Comparison of ENCODE assay signal across 1 cellular context in the genomic region with DNA sequence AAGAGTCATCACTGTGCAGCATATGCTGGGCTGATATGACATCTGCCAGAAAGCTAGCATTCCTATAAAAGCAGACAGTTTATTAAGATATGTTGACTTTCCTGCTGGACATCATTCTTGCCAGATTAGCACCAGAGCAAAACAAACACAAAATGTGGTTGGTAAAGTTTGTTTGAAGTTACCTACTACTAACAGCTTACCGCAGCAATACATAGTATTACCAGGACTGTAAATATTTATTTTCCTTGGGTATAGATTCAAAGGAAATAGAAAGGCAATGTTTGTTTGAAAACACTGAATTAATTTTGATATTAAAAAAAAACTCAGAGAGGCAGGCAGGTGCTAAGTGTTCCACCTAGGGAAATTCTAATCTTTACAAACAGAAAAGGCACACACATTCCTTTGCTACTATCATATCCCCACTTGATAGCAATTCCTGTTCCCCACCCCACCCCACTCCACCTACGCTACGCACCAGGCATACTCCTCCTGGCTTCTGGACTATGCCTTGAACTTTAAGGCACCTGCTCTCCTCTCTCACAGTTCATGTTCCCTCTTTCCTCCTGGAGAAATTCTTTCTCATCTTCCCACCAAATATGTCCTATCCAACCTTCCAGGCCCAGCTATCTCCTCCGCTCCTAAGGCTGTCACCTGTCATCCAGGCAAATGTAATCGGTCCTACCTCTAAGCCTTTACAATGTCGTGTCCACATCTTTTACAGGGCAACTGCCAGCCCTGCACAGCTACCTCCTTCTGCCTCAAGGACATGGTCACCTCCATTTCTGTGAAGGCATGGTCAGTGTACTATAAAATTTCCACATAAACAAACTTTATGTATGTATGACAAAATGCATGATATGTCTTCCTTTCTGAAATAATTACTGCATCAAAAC.
TF ChIP-seq lines count a peak whose summit lies in the region.

No MANE protein-coding gene starts in this region.

TF ChIP-seq in HepG2, 621 proteins besides CTCF, POLR2A, EP300 and RAD21 (continued from another document and continues in another):
- TF ChIP-seq, protein P1, sequence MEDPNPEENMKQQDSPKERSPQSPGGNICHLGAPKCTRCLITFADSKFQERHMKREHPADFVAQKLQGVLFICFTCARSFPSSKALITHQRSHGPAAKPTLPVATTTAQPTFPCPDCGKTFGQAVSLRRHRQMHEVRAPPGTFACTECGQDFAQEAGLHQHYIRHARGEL (CRISPR knock-in tag; IDR thresholded peaks at IDR 0.05) = no peak
- TF ChIP-seq, protein P2, sequence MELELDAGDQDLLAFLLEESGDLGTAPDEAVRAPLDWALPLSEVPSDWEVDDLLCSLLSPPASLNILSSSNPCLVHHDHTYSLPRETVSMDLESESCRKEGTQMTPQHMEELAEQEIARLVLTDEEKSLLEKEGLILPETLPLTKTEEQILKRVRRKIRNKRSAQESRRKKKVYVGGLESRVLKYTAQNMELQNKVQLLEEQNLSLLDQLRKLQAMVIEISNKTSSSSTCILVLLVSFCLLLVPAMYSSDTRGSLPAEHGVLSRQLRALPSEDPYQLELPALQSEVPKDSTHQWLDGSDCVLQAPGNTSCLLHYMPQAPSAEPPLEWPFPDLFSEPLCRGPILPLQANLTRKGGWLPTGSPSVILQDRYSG (CRISPR knock-in tag; IDR thresholded peaks at IDR 0.05) = no peak
- TF ChIP-seq, protein P3, sequence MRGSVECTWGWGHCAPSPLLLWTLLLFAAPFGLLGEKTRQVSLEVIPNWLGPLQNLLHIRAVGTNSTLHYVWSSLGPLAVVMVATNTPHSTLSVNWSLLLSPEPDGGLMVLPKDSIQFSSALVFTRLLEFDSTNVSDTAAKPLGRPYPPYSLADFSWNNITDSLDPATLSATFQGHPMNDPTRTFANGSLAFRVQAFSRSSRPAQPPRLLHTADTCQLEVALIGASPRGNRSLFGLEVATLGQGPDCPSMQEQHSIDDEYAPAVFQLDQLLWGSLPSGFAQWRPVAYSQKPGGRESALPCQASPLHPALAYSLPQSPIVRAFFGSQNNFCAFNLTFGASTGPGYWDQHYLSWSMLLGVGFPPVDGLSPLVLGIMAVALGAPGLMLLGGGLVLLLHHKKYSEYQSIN (CRISPR knock-in tag; IDR thresholded peaks at IDR 0.05; ENCODE audit: borderline replicate concordance) = no peak
- TF ChIP-seq, protein P4, sequence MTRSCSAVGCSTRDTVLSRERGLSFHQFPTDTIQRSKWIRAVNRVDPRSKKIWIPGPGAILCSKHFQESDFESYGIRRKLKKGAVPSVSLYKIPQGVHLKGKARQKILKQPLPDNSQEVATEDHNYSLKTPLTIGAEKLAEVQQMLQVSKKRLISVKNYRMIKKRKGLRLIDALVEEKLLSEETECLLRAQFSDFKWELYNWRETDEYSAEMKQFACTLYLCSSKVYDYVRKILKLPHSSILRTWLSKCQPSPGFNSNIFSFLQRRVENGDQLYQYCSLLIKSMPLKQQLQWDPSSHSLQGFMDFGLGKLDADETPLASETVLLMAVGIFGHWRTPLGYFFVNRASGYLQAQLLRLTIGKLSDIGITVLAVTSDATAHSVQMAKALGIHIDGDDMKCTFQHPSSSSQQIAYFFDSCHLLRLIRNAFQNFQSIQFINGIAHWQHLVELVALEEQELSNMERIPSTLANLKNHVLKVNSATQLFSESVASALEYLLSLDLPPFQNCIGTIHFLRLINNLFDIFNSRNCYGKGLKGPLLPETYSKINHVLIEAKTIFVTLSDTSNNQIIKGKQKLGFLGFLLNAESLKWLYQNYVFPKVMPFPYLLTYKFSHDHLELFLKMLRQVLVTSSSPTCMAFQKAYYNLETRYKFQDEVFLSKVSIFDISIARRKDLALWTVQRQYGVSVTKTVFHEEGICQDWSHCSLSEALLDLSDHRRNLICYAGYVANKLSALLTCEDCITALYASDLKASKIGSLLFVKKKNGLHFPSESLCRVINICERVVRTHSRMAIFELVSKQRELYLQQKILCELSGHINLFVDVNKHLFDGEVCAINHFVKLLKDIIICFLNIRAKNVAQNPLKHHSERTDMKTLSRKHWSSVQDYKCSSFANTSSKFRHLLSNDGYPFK (CRISPR knock-in tag; IDR thresholded peaks at IDR 0.05; ENCODE audit: borderline replicate concordance) = no peak
- no peak for TF ChIP-seq FLYWCH1 (CRISPR knock-in tag; IDR thresholded peaks at IDR 0.05)
- peak; percentile 85 for TF ChIP-seq BCL6 (CRISPR knock-in tag; IDR thresholded peaks at IDR 0.05)
- TF ChIP-seq NFRKB (IDR thresholded peaks at IDR 0.05) = no peak
- no peak for TF ChIP-seq TBL1XR1 (IDR thresholded peaks at IDR 0.05; ENCODE audit: borderline replicate concordance, low read length, partially characterized antibody)
- no peak for TF ChIP-seq ZFYVE20 (CRISPR knock-in tag; IDR thresholded peaks at IDR 0.05; ENCODE audit: borderline replicate concordance, low read depth)
- TF ChIP-seq AGO1 (IDR thresholded peaks at IDR 0.05; ENCODE audit: low read depth, low read length, poor library complexity, severe bottlenecking) = no peak
- TF ChIP-seq, protein P5, sequence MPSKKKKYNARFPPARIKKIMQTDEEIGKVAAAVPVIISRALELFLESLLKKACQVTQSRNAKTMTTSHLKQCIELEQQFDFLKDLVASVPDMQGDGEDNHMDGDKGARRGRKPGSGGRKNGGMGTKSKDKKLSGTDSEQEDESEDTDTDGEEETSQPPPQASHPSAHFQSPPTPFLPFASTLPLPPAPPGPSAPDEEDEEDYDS (CRISPR knock-in tag; IDR thresholded peaks at IDR 0.05) = no peak
- TF ChIP-seq KLF6 (CRISPR knock-in tag; IDR thresholded peaks at IDR 0.05) = no peak
- TF ChIP-seq ZNF441 (CRISPR knock-in tag; IDR thresholded peaks at IDR 0.05; ENCODE audit: borderline replicate concordance) = no peak
- peak; percentile 56; the same call in 1 of the 2 replicates for TF ChIP-seq RARA (CRISPR knock-in tag; IDR thresholded peaks at IDR 0.05)
- no peak for TF ChIP-seq BORCS8-MEF2B (CRISPR knock-in tag; IDR thresholded peaks at IDR 0.05)
- no peak for TF ChIP-seq MAF1 (CRISPR knock-in tag; IDR thresholded peaks at IDR 0.05; ENCODE audit: borderline replicate concordance)
- TF ChIP-seq ETV5 (CRISPR knock-in tag; IDR thresholded peaks at IDR 0.05; ENCODE audit: borderline replicate concordance) = no peak; the same call in 1 of the 2 replicates
- no peak for TF ChIP-seq MEIS2 (CRISPR knock-in tag; IDR thresholded peaks at IDR 0.05)
- TF ChIP-seq ATF7-NPFF (CRISPR knock-in tag; IDR thresholded peaks at IDR 0.05; ENCODE audit: low read depth) = no peak
- no peak for TF ChIP-seq IRF2 (CRISPR knock-in tag; IDR thresholded peaks at IDR 0.05)
- no peak for TF ChIP-seq ZBTB42 (CRISPR knock-in tag; IDR thresholded peaks at IDR 0.05)
- TF ChIP-seq ZNF564 (CRISPR knock-in tag; IDR thresholded peaks at IDR 0.05) = no peak
- TF ChIP-seq, protein P6, sequence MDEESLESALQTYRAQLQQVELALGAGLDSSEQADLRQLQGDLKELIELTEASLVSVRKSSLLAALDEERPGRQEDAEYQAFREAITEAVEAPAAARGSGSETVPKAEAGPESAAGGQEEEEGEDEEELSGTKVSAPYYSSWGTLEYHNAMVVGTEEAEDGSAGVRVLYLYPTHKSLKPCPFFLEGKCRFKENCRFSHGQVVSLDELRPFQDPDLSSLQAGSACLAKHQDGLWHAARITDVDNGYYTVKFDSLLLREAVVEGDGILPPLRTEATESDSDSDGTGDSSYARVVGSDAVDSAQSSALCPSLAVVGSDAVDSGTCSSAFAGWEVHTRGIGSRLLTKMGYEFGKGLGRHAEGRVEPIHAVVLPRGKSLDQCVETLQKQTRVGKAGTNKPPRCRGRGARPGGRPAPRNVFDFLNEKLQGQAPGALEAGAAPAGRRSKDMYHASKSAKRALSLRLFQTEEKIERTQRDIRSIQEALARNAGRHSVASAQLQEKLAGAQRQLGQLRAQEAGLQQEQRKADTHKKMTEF (CRISPR knock-in tag; IDR thresholded peaks at IDR 0.05) = peak; percentile 40; the same call in 1 of the 2 replicates
- no peak for TF ChIP-seq SPEN (CRISPR knock-in tag; IDR thresholded peaks at IDR 0.05; ENCODE audit: low read depth)
- no peak for TF ChIP-seq ZBTB21 (CRISPR knock-in tag; IDR thresholded peaks at IDR 0.05)
- TF ChIP-seq ZNF326 (CRISPR knock-in tag; IDR thresholded peaks at IDR 0.05; ENCODE audit: borderline replicate concordance) = no peak
- no peak for TF ChIP-seq ZNF850 (CRISPR knock-in tag; conservative IDR thresholded peaks at IDR 0.05)
- TF ChIP-seq, protein P7, sequence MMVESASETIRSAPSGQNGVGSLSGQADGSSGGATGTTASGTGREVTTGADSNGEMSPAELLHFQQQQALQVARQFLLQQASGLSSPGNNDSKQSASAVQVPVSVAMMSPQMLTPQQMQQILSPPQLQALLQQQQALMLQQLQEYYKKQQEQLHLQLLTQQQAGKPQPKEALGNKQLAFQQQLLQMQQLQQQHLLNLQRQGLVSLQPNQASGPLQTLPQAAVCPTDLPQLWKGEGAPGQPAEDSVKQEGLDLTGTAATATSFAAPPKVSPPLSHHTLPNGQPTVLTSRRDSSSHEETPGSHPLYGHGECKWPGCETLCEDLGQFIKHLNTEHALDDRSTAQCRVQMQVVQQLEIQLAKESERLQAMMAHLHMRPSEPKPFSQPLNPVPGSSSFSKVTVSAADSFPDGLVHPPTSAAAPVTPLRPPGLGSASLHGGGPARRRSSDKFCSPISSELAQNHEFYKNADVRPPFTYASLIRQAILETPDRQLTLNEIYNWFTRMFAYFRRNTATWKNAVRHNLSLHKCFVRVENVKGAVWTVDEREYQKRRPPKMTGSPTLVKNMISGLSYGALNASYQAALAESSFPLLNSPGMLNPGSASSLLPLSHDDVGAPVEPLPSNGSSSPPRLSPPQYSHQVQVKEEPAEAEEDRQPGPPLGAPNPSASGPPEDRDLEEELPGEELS (CRISPR knock-in tag; IDR thresholded peaks at IDR 0.05) = peak; percentile 52; the same call in 1 of the 2 replicates
- no peak for TF ChIP-seq ZNF672 (CRISPR knock-in tag; IDR thresholded peaks at IDR 0.05)
- no peak for TF ChIP-seq CAMTA2 (CRISPR knock-in tag; IDR thresholded peaks at IDR 0.05; ENCODE audit: borderline replicate concordance)
- no peak; the same call in 1 of the 2 replicates for TF ChIP-seq SIX1 (CRISPR knock-in tag; IDR thresholded peaks at IDR 0.05; ENCODE audit: borderline replicate concordance)
- TF ChIP-seq ISL2 (CRISPR knock-in tag; IDR thresholded peaks at IDR 0.05) = peak; percentile 56; the same call in 1 of the 2 replicates
- TF ChIP-seq, protein P8, sequence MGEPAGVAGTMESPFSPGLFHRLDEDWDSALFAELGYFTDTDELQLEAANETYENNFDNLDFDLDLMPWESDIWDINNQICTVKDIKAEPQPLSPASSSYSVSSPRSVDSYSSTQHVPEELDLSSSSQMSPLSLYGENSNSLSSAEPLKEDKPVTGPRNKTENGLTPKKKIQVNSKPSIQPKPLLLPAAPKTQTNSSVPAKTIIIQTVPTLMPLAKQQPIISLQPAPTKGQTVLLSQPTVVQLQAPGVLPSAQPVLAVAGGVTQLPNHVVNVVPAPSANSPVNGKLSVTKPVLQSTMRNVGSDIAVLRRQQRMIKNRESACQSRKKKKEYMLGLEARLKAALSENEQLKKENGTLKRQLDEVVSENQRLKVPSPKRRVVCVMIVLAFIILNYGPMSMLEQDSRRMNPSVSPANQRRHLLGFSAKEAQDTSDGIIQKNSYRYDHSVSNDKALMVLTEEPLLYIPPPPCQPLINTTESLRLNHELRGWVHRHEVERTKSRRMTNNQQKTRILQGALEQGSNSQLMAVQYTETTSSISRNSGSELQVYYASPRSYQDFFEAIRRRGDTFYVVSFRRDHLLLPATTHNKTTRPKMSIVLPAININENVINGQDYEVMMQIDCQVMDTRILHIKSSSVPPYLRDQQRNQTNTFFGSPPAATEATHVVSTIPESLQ (CRISPR knock-in tag; conservative IDR thresholded peaks at IDR 0.05) = no peak
- no peak for TF ChIP-seq ASH2L (IDR thresholded peaks at IDR 0.05; ENCODE audit: insufficient read length, low read depth, low read length)
- TF ChIP-seq ZSCAN20 (CRISPR knock-in tag; IDR thresholded peaks at IDR 0.05; ENCODE audit: borderline replicate concordance) = no peak
- no peak for TF ChIP-seq TRIM24 (CRISPR knock-in tag; IDR thresholded peaks at IDR 0.05)
- no peak for TF ChIP-seq ZSCAN22 (CRISPR knock-in tag; IDR thresholded peaks at IDR 0.05)
- no peak for TF ChIP-seq REL (CRISPR knock-in tag; conservative IDR thresholded peaks at IDR 0.05)
- TF ChIP-seq, protein P9, sequence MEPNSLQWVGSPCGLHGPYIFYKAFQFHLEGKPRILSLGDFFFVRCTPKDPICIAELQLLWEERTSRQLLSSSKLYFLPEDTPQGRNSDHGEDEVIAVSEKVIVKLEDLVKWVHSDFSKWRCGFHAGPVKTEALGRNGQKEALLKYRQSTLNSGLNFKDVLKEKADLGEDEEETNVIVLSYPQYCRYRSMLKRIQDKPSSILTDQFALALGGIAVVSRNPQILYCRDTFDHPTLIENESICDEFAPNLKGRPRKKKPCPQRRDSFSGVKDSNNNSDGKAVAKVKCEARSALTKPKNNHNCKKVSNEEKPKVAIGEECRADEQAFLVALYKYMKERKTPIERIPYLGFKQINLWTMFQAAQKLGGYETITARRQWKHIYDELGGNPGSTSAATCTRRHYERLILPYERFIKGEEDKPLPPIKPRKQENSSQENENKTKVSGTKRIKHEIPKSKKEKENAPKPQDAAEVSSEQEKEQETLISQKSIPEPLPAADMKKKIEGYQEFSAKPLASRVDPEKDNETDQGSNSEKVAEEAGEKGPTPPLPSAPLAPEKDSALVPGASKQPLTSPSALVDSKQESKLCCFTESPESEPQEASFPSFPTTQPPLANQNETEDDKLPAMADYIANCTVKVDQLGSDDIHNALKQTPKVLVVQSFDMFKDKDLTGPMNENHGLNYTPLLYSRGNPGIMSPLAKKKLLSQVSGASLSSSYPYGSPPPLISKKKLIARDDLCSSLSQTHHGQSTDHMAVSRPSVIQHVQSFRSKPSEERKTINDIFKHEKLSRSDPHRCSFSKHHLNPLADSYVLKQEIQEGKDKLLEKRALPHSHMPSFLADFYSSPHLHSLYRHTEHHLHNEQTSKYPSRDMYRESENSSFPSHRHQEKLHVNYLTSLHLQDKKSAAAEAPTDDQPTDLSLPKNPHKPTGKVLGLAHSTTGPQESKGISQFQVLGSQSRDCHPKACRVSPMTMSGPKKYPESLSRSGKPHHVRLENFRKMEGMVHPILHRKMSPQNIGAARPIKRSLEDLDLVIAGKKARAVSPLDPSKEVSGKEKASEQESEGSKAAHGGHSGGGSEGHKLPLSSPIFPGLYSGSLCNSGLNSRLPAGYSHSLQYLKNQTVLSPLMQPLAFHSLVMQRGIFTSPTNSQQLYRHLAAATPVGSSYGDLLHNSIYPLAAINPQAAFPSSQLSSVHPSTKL (CRISPR knock-in tag; IDR thresholded peaks at IDR 0.05) = peak; percentile 89
- TF ChIP-seq TBX3 (IDR thresholded peaks at IDR 0.05; ENCODE audit: borderline replicate concordance) = peak; percentile 92
- TF ChIP-seq, protein P10, sequence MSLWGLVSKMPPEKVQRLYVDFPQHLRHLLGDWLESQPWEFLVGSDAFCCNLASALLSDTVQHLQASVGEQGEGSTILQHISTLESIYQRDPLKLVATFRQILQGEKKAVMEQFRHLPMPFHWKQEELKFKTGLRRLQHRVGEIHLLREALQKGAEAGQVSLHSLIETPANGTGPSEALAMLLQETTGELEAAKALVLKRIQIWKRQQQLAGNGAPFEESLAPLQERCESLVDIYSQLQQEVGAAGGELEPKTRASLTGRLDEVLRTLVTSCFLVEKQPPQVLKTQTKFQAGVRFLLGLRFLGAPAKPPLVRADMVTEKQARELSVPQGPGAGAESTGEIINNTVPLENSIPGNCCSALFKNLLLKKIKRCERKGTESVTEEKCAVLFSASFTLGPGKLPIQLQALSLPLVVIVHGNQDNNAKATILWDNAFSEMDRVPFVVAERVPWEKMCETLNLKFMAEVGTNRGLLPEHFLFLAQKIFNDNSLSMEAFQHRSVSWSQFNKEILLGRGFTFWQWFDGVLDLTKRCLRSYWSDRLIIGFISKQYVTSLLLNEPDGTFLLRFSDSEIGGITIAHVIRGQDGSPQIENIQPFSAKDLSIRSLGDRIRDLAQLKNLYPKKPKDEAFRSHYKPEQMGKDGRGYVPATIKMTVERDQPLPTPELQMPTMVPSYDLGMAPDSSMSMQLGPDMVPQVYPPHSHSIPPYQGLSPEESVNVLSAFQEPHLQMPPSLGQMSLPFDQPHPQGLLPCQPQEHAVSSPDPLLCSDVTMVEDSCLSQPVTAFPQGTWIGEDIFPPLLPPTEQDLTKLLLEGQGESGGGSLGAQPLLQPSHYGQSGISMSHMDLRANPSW (CRISPR knock-in tag; IDR thresholded peaks at IDR 0.05; ENCODE audit: borderline replicate concordance) = no peak
- no peak for TF ChIP-seq ZFY (CRISPR knock-in tag; IDR thresholded peaks at IDR 0.05)
